ENCODE assay signal across 8 cellular contexts in the genomic region with DNA sequence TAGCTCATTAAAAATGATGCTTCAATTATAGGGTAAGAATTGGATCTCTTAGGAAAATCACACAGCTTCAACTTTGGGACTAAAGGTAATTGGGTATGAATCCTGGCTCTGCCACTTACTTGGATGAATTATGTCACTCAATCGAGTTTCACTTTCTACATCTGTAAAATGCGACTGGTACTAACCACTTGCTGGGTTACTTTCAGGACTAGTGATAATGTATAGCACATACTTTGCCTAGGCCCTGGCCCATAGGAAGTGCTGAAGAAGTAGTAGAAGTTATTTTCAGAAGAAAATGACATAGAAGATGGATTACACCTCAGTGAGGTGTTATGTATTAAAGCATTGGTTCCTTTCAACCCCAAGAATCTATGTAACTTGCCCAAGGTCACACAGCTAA.
DNase-seq lines count a peak whose midpoint lies in the region; ATAC-seq and TF ChIP-seq lines count a peak whose summit lies in the region.

No MANE protein-coding gene starts in this region.

- no peak for TF ChIP-seq CTCF in GM12864 (IDR thresholded peaks at IDR 0.05; ENCODE audit: low read depth, low read length, missing control alignments)

- no peak overlapping the region for H3K4me3 ChIP-seq in GM12864 (ENCODE audit: low read depth, low read length)

- no peaks in the 10 kb centered on the region for H3K9me3 Mint-ChIP-seq in activated naive CD8-positive, alpha-beta T cell (ENCODE audit: low read depth)

- H3K36me3 Mint-ChIP-seq in activated naive CD8-positive, alpha-beta T cell: no peaks in the 10 kb centered on the region

- peak overlapping the region; percentile 87 for H3K27ac Mint-ChIP-seq in activated naive CD8-positive, alpha-beta T cell

- no peaks in the 10 kb centered on the region for H3K27me3 Mint-ChIP-seq in activated naive CD8-positive, alpha-beta T cell

- peak; percentile 61 for ATAC-seq in GM19467 (IDR thresholded peaks at IDR 0.05; ENCODE audit: unreplicated experiment)
- peak; percentile 38 for ATAC-seq in HG03139 (IDR thresholded peaks at IDR 0.05; ENCODE audit: unreplicated experiment)

- peaks cover 58% of the 10 kb centered on the region for H3K4me1 Mint-ChIP-seq in activated naive CD8-positive, alpha-beta T cell (ENCODE audit: low read depth)

- H3K4me3 Mint-ChIP-seq in activated naive CD8-positive, alpha-beta T cell: peak overlapping the region; percentile 63

- peak; percentile 68 for DNase-seq in GM12864 (ENCODE audit: low read depth)
- no peak for DNase-seq in NCI-H187 treated with DMSO at 0.1 percent for 48 hours (lab: John Stamatoyannopoulos, UW)
- DNase-seq in GF-D8 (lab: John Stamatoyannopoulos, UW): no peak
- DNase-seq in HPDE6-E6E7 (ENCODE audit: extremely low spot score): no peak
- no peak for DNase-seq in C1 segment of cervical spinal cord (lab: John Stamatoyannopoulos, UW)
